Comparison of ENCODE assay signal across 8 cellular contexts in the genomic region with DNA sequence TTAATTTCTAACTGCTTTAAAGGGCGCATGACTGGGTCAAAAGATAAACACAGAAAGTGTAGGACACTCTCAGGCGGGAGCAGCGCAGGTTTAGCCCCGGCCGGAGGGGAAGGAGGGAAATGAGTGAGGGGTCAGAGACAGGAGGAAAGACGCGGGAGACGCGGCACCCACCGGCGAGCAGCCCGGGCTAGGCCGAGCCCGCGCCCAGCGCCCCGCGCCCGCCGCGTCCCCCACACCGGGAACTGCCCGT. TPM values are rescaled to one million over a fixed set of nuclear protein-coding genes. Genes with fewer than 3 reads are reported as not detected.
DNase-seq lines count a peak whose midpoint lies in the region; ATAC-seq, FAIRE-seq and TF ChIP-seq lines count a peak whose summit lies in the region.

No MANE protein-coding gene starts in this region.

- no peaks in the 10 kb centered on the region for H3K9me3 ChIP-seq in OCI-LY1 (ENCODE audit: low read length)

- H3K4me3 ChIP-seq in OCI-LY1 (ENCODE audit: low read depth, low read length, poor library complexity, severe bottlenecking): peak overlapping the region; percentile 98
- H3K4me3 ChIP-seq in epithelial cell of proximal tubule (ENCODE audit: low read depth, low read length): peak overlapping the region; percentile 73

- H4K20me1 ChIP-seq in OCI-LY1 (ENCODE audit: insufficient read depth, low read length): no peaks in the 10 kb centered on the region

- peaks cover 50% of the 10 kb centered on the region for H3K79me2 ChIP-seq in OCI-LY1 (ENCODE audit: insufficient read depth, low read length)

- peaks cover 52% of the 10 kb centered on the region for H3K4me1 Mint-ChIP-seq in activated naive CD4-positive, alpha-beta T cell treated with anti-CD3 and anti-CD28 coated beads, Interleukin-2, amount 50 U/mL, for 24 hours
- H3K4me1 Mint-ChIP-seq in progenitor cell of endocrine pancreas (ENCODE audit: low read depth): peaks cover 26% of the 10 kb centered on the region

- peak overlapping the region; percentile 97 for H3K9ac ChIP-seq in OCI-LY1 (ENCODE audit: low read length)

- peaks cover 2% of the 10 kb centered on the region for H3K36me3 Mint-ChIP-seq in activated naive CD4-positive, alpha-beta T cell treated with anti-CD3 and anti-CD28 coated beads, Interleukin-2, amount 50 U/mL, for 24 hours
- no peaks in the 10 kb centered on the region for H3K36me3 Mint-ChIP-seq in progenitor cell of endocrine pancreas (ENCODE audit: insufficient read depth)

- no peaks in the 10 kb centered on the region for H3K9me3 Mint-ChIP-seq in activated naive CD4-positive, alpha-beta T cell treated with anti-CD3 and anti-CD28 coated beads, Interleukin-2, amount 50 U/mL, for 24 hours
- H3K9me3 Mint-ChIP-seq in progenitor cell of endocrine pancreas (ENCODE audit: low read depth): no peaks in the 10 kb centered on the region

- peak overlapping the region; percentile 88 for H3K27ac ChIP-seq in OCI-LY1 (ENCODE audit: low read depth, low read length, poor library complexity, severe bottlenecking)

- peak overlapping the region; percentile 58 for H2AFZ ChIP-seq in OCI-LY1 (ENCODE audit: low read length)

- H3K4me2 ChIP-seq in OCI-LY1 (ENCODE audit: low read length): peak overlapping the region; percentile 86

- ATAC-seq in GM21360 (IDR thresholded peaks at IDR 0.05; ENCODE audit: unreplicated experiment): no peak

- no peak for DNase-seq in activated naive CD4-positive, alpha-beta T cell treated with anti-CD3 and anti-CD28 coated beads, Interleukin-2, amount 50 U/mL, for 16 hours
- no peak for DNase-seq in epithelial cell of proximal tubule (ENCODE audit: low read depth)
- peak; percentile 30 for DNase-seq in progenitor cell of endocrine pancreas (ENCODE audit: low spot score, unreplicated experiment)
- DNase-seq in SIG-M5 treated with dmso at 0.1 percent for 504 hours (lab: John Stamatoyannopoulos, UW; ENCODE audit: unreplicated experiment): no peak
- no peak for DNase-seq in HTR-8/SVneo (ENCODE audit: insufficient read length, low spot score)

- no peaks in the 10 kb centered on the region for H3K36me3 ChIP-seq in OCI-LY1 (ENCODE audit: insufficient read depth, low read length)

- no peaks in the 10 kb centered on the region for H3K9me2 ChIP-seq in OCI-LY1 (ENCODE audit: low read depth, low read length)

- H3K4me3 Mint-ChIP-seq in activated naive CD4-positive, alpha-beta T cell treated with anti-CD3 and anti-CD28 coated beads, Interleukin-2, amount 50 U/mL, for 24 hours: peak overlapping the region; percentile 96
- peak overlapping the region; percentile 93 for H3K4me3 Mint-ChIP-seq in progenitor cell of endocrine pancreas (ENCODE audit: low read depth)

- H3K27me3 Mint-ChIP-seq in activated naive CD4-positive, alpha-beta T cell treated with anti-CD3 and anti-CD28 coated beads, Interleukin-2, amount 50 U/mL, for 24 hours: no peaks in the 10 kb centered on the region
- no peaks in the 10 kb centered on the region for H3K27me3 Mint-ChIP-seq in progenitor cell of endocrine pancreas

- H3K27me3 ChIP-seq in OCI-LY1 (ENCODE audit: insufficient read depth, low read length): no peaks in the 10 kb centered on the region

- no peaks in the 10 kb centered on the region for H3F3A ChIP-seq in OCI-LY1 (ENCODE audit: insufficient read depth, low read length)

- peaks cover 59% of the 10 kb centered on the region for H3K4me1 ChIP-seq in OCI-LY1 (ENCODE audit: insufficient read depth, low read length, severe bottlenecking)

- peak overlapping the region; percentile 93 for H3K27ac Mint-ChIP-seq in activated naive CD4-positive, alpha-beta T cell treated with anti-CD3 and anti-CD28 coated beads, Interleukin-2, amount 50 U/mL, for 24 hours
- peak overlapping the region; percentile 97 for H3K27ac Mint-ChIP-seq in progenitor cell of endocrine pancreas

- TF ChIP-seq CTCF in OCI-LY1 (IDR thresholded peaks at IDR 0.05; ENCODE audit: low read length) (no peak), epithelial cell of proximal tubule (conservative IDR thresholded peaks at IDR 0.05; ENCODE audit: low read depth, low read length) (no peak), progenitor cell of endocrine pancreas (IDR thresholded peaks at IDR 0.05; ENCODE audit: unreplicated experiment) (no peak)

- FAIRE-seq in HTR-8/SVneo (lab: Jason Lieb, UNC): no peak

RNA-seq across cellular contexts. Expression of gene GXYLT1, which starts 0.6 kb away (rescaled TPM):
- total RNA-seq in epithelial cell of proximal tubule (9.6 and 13.5 TPM in 2 replicates), progenitor cell of endocrine pancreas (23.5 and 23.8 TPM in 2 replicates)
